In genomic region chr5:34621280-34622045, GRCh38 we compare ENCODE assay signal across 17 cellular contexts. TPM values are rescaled to one million over a fixed set of nuclear protein-coding genes. Genes with fewer than 3 reads are reported as not detected.
A peak's percentile ranks its signal among the peaks of the same experiment; 100 is the strongest.
DNase-seq lines count a peak whose midpoint lies in the region; TF ChIP-seq lines count a peak whose summit lies in the region.
"Had no signal": no experiment of that assay in that cellular context is flagged by ENCODE, and none has a peak within 500 bp of the region (broad histone marks: within the 10 kb centered on the region; RNA-seq: fewer than 3 reads in every experiment).

No MANE protein-coding gene starts in this region.

- TF ChIP-seq EP300 in transverse colon (IDR thresholded peaks at IDR 0.05; ENCODE audit: low read depth): no peak

- no peak overlapping the region for H3K4me3 ChIP-seq in transverse colon
- H3K4me3 ChIP-seq: cardiac muscle cell, mucosa of descending colon, testis had no signal

- H3K4me1 Mint-ChIP-seq in chondrocyte (ENCODE audit: low read depth): peaks cover 33% of the 10 kb centered on the region
- H3K4me1 Mint-ChIP-seq in mesothelial cell of epicardium: peaks cover 25% of the 10 kb centered on the region

- H3K27ac ChIP-seq in transverse colon: peak overlapping the region in 2 of 4 donors; percentile 3 to 25
- H3K27ac ChIP-seq: cardiac muscle cell had no signal

- intact Hi-C loops in transverse colon (cut with DNase I; ENCODE audit: low total_unique reads): no loop called here

- no peak overlapping the region for H3K4me3 Mint-ChIP-seq in chondrocyte (ENCODE audit: unreplicated experiment)
- no peak overlapping the region for H3K4me3 Mint-ChIP-seq in mesothelial cell of epicardium
- H3K4me3 Mint-ChIP-seq: activated CD4-positive, alpha-beta memory T cell treated with anti-CD3 and anti-CD28 coated beads for 36 hours had no signal

- in situ Hi-C loops in transverse colon (cut with MboI; ENCODE audit: low pct_ligation_motif_present in 1 of 4, low pct_unique_long_range_greater_than_20kb in 1 of 4, low sequenced_read_pairs in 3 of 4): no loop called here

- TF ChIP-seq CTCF in chondrocyte (IDR thresholded peaks at IDR 0.05) (no peak), mesothelial cell of epicardium (IDR thresholded peaks at IDR 0.05; ENCODE audit: unreplicated experiment) (no peak), transverse colon (IDR thresholded peaks at IDR 0.05) (no peak)

- H3K27me3 Mint-ChIP-seq in chondrocyte (ENCODE audit: low read depth): no peaks in the 10 kb centered on the region
- H3K27me3 Mint-ChIP-seq in mesothelial cell of epicardium (ENCODE audit: low read depth): no peaks in the 10 kb centered on the region

- H3K27ac Mint-ChIP-seq in chondrocyte (ENCODE audit: unreplicated experiment) (peak overlapping the region; percentile 45), mesothelial cell of epicardium (peak overlapping the region; percentile 83)
- H3K27ac Mint-ChIP-seq: activated CD4-positive, alpha-beta memory T cell treated with anti-CD3 and anti-CD28 coated beads for 36 hours had no signal

- WGBS in transverse colon (ENCODE audit: low coverage in 1 of 2), 2 donors: 50 to 61% methylated on average over 1 to 5 of the region's 5 CpGs

- H3K9me3 Mint-ChIP-seq in chondrocyte (ENCODE audit: low read depth): no peaks in the 10 kb centered on the region
- H3K9me3 Mint-ChIP-seq in mesothelial cell of epicardium: no peaks in the 10 kb centered on the region
- H3K9me3 Mint-ChIP-seq: activated CD4-positive, alpha-beta memory T cell treated with anti-CD3 and anti-CD28 coated beads for 36 hours had no signal

- TF ChIP-seq POLR2A in transverse colon (IDR thresholded peaks at IDR 0.05): no peak

- peak; percentile 12 for DNase-seq in stimulated activated CD4-positive, alpha-beta T cell treated with anti-CD3 and anti-CD28 coated beads, Interleukin-15, amount 100 ng/mL, for 24 hours
- no peak for DNase-seq in stimulated activated CD4-positive, alpha-beta T cell treated with anti-CD3 and anti-CD28 coated beads, Interleukin-4, amount 100 ng/mL, for 24 hours
- DNase-seq in chondrocyte (ENCODE audit: low spot score): no peak
- DNase-seq in mesothelial cell of epicardium (ENCODE audit: low spot score in 2 of 2, unreplicated experiment in 2 of 2): no peak
- DNase-seq in transverse colon: no peak
- no peak for DNase-seq in inferior parietal cortex (ENCODE audit: extremely low spot score)
- DNase-seq in DMS153 (lab: John Stamatoyannopoulos, UW): no peak
- no peak for DNase-seq in NCI-H748 treated with DMSO at 0.1 percent for 48 hours (lab: John Stamatoyannopoulos, UW)
- DNase-seq: activated CD4-positive, alpha-beta memory T cell treated with anti-CD3 and anti-CD28 coated beads for 36 hours; activated effector memory CD4-positive, alpha-beta T cell treated with anti-CD3 and anti-CD28 coated beads, Interleukin-2, amount 50 U/mL, for 16 hours; GF-D8; mucosa of descending colon; NCI-H146; NCI-H446 treated with DMSO at 0.1 percent for 48 hours; OCI-M1; testis had no signal

- H3K4me1 ChIP-seq in transverse colon: peaks cover 0 to 2% (median 0%) of the 10 kb centered on the region in 4 donors
- H3K4me1 ChIP-seq: testis had no signal

- no peaks in the 10 kb centered on the region for H3K9me3 ChIP-seq in transverse colon
- H3K9me3 ChIP-seq: mucosa of descending colon, testis had no signal

- no peaks in the 10 kb centered on the region for H3K27me3 ChIP-seq in transverse colon
- H3K27me3 ChIP-seq: cardiac muscle cell, testis had no signal

- H3K36me3 Mint-ChIP-seq in chondrocyte (ENCODE audit: low read depth) (no peaks in the 10 kb centered on the region), mesothelial cell of epicardium (no peaks in the 10 kb centered on the region)
- H3K36me3 Mint-ChIP-seq: activated CD4-positive, alpha-beta memory T cell treated with anti-CD3 and anti-CD28 coated beads for 36 hours had no signal

- no peaks in the 10 kb centered on the region for H3K36me3 ChIP-seq in transverse colon
- H3K36me3 ChIP-seq: cardiac muscle cell had no signal

RNA-seq across cellular contexts. Expression of gene RAI14, which starts 34.7 kb away (rescaled TPM):
- total RNA-seq in chondrocyte (177 to 287 TPM (median 260 TPM) in 3 replicates), mesothelial cell of epicardium (117 to 134 TPM (median 120 TPM) in 3 replicates), transverse colon (10 to 100 TPM; 13.9 to 18.3 (median 15.3) TPM)
